In genomic region chr10:95456486-95456885, GRCh38 we compare ENCODE assay signal across 19 cellular contexts.
DNase-seq lines count a peak whose midpoint lies in the region; TF ChIP-seq lines count a peak whose summit lies in the region.
"Had no signal": no experiment of that assay in that cellular context is flagged by ENCODE, and none has a peak within 500 bp of the region (broad histone marks: within the 10 kb centered on the region; RNA-seq: fewer than 3 reads in every experiment).

No MANE protein-coding gene starts in this region.

- H3K9me3 Mint-ChIP-seq in type B pancreatic cell: no peaks in the 10 kb centered on the region
- H3K9me3 Mint-ChIP-seq: activated CD4-positive, alpha-beta T cell treated with anti-CD3 and anti-CD28 coated beads, Interleukin-2, amount 10 ng/mL, durations not matched to agents 7 days and 5 days; naive B cell; T-helper 2 cell treated with Interferon-gamma antibody and Interleukin-4, amounts not matched to agents 5 μg/mL and 100 μg/mL, for 36 hours had no signal

- no peaks in the 10 kb centered on the region for H3K9me3 ChIP-seq in ascending aorta
- no peaks in the 10 kb centered on the region for H3K9me3 ChIP-seq in liver (ENCODE audit: control insufficient read depth in 4 of 4, low read length in 3 of 4)
- H3K9me3 ChIP-seq: BLaER1 had no signal

- H3K27me3 ChIP-seq in ascending aorta: no peaks in the 10 kb centered on the region
- no peaks in the 10 kb centered on the region for H3K27me3 ChIP-seq in liver (ENCODE audit: control insufficient read depth in 4 of 4, insufficient read depth in 4 of 4, low read length in 3 of 4)
- H3K27me3 ChIP-seq: BLaER1 had no signal

- H3K27ac ChIP-seq in ascending aorta (peak overlapping the region; percentile 93 to 96), liver (ENCODE audit: low read depth in 1 of 2, low read length in 2 of 2) (peak overlapping the region; percentile 91 to 99)
- H3K27ac ChIP-seq: BLaER1, KMS-11 had no signal

- no peak overlapping the region for H3K4me3 Mint-ChIP-seq in type B pancreatic cell
- H3K4me3 Mint-ChIP-seq: activated CD4-positive, alpha-beta T cell treated with anti-CD3 and anti-CD28 coated beads, Interleukin-2, amount 10 ng/mL, durations not matched to agents 7 days and 5 days; naive B cell; T-helper 2 cell treated with Interferon-gamma antibody and Interleukin-4, amounts not matched to agents 5 μg/mL and 100 μg/mL, for 36 hours had no signal

- peak overlapping the region; percentile 67 to 93 for H3K9ac ChIP-seq in liver (ENCODE audit: low read depth in 1 of 2, low read length in 2 of 2)
- H3K9ac ChIP-seq: BLaER1, KMS-11 had no signal

- H3K27me3 Mint-ChIP-seq in type B pancreatic cell: no peaks in the 10 kb centered on the region

- DNase-seq in ascending aorta (ENCODE audit: low spot score in 2 of 2): peak in 1 of 2 donors; percentile 51
- DNase-seq in fibroblast of pulmonary artery (ENCODE audit: low read depth): no peak
- DNase-seq in type B pancreatic cell (ENCODE audit: extremely low spot score, unreplicated experiment): no peak
- DNase-seq in NCI-H1436 treated with DMSO at 0.1 percent for 48 hours (lab: John Stamatoyannopoulos, UW): no peak
- DNase-seq in NCI-H510A treated with DMSO at 0.1 percent for 48 hours (lab: John Stamatoyannopoulos, UW): no peak
- DNase-seq in NCI-H526 (lab: John Stamatoyannopoulos, UW): no peak
- DNase-seq: activated CD4-positive, alpha-beta T cell treated with anti-CD3 and anti-CD28 coated beads, Interleukin-2, amount 10 ng/mL, durations not matched to agents 7 days and 5 days; activated T-cell treated with anti-CD3 and anti-CD28 coated beads, Interleukin-2, amount 50 U/mL, for 1 hour; DMS153; left colon; naive B cell; NCI-H1417; NCI-H226; SHP77 treated with DMSO at 0.1 percent for 48 hours; stimulated activated CD4-positive, alpha-beta T cell treated with anti-CD3 and anti-CD28 coated beads, Interleukin-2, amount 100 ng/mL, for 24 hours had no signal

- H3K36me3 ChIP-seq in ascending aorta (peaks cover 32 to 47% of the 10 kb centered on the region in 2 donors), liver (ENCODE audit: control insufficient read depth in 4 of 4, insufficient read depth in 3 of 4, low read depth in 1 of 4, low read length in 3 of 4) (no peaks in the 10 kb centered on the region)
- H3K36me3 ChIP-seq: BLaER1 had no signal

- H3K4me1 ChIP-seq in ascending aorta (peaks cover 21 to 81% of the 10 kb centered on the region in 2 donors), liver (ENCODE audit: control insufficient read depth in 4 of 4, insufficient read depth in 4 of 4, low read length in 3 of 4) (peaks cover 6 to 51% (median 28%) of the 10 kb centered on the region in 4 donors)

- no peak overlapping the region for H3K27ac Mint-ChIP-seq in type B pancreatic cell
- H3K27ac Mint-ChIP-seq: activated CD4-positive, alpha-beta T cell treated with anti-CD3 and anti-CD28 coated beads, Interleukin-2, amount 10 ng/mL, durations not matched to agents 7 days and 5 days; naive B cell; T-helper 2 cell treated with Interferon-gamma antibody and Interleukin-4, amounts not matched to agents 5 μg/mL and 100 μg/mL, for 36 hours had no signal

- H3K4me1 Mint-ChIP-seq in type B pancreatic cell (ENCODE audit: unreplicated experiment): peaks cover 43% of the 10 kb centered on the region
- H3K4me1 Mint-ChIP-seq: activated CD4-positive, alpha-beta T cell treated with anti-CD3 and anti-CD28 coated beads, Interleukin-2, amount 10 ng/mL, durations not matched to agents 7 days and 5 days; naive B cell had no signal

- no peaks in the 10 kb centered on the region for H3K36me3 Mint-ChIP-seq in type B pancreatic cell
- H3K36me3 Mint-ChIP-seq: naive B cell had no signal

- peak in 1 of 2 donors; percentile 46 for TF ChIP-seq RAD21 in liver (IDR thresholded peaks at IDR 0.05)

- intact Hi-C loops in ascending aorta (cut with DNase I): no loop called here

- 83% methylated on average over 3 of the region's 3 CpGs for WGBS in liver

- TF ChIP-seq CTCF in ascending aorta (IDR thresholded peaks at IDR 0.05): no peak
- TF ChIP-seq CTCF in fibroblast of pulmonary artery (IDR thresholded peaks at IDR 0.05; ENCODE audit: low read length, missing control alignments): peak; percentile 1
- no peak for TF ChIP-seq CTCF in liver (IDR thresholded peaks at IDR 0.05; ENCODE audit: low read depth, low read length, missing input control)
- TF ChIP-seq CTCF in type B pancreatic cell (conservative IDR thresholded peaks at IDR 0.05): peak; percentile 29

- H3K4me3 ChIP-seq in ascending aorta (peak overlapping the region in 1 of 2 donors; percentile 17), fibroblast of pulmonary artery (replicated peaks; ENCODE audit: low read depth, low read length) (no peak overlapping the region), liver (ENCODE audit: low read depth in 1 of 3, low read length in 3 of 3) (no peak overlapping the region)
- H3K4me3 ChIP-seq: BLaER1 had no signal

TF ChIP-seq in liver, 16 proteins besides CTCF, POLR2A, EP300 and RAD21:
- TF ChIP-seq FOXA1 (IDR thresholded peaks at IDR 0.05): no peak
- TF ChIP-seq EGR1 (IDR thresholded peaks at IDR 0.05; ENCODE audit: low read depth in 2 of 2): no peak

Comparison
In these comparisons a context has a peak if more than half of its experiments do, and no peak if none do; other contexts are left out.
1. CTCF ChIP-seq: peak in fibroblast of pulmonary artery (single experiment) and type B pancreatic cell (single experiment); none in ascending aorta (0 of 3) and liver (single experiment).